Comparison of ENCODE assay signal across 9 cellular contexts in the genomic region with DNA sequence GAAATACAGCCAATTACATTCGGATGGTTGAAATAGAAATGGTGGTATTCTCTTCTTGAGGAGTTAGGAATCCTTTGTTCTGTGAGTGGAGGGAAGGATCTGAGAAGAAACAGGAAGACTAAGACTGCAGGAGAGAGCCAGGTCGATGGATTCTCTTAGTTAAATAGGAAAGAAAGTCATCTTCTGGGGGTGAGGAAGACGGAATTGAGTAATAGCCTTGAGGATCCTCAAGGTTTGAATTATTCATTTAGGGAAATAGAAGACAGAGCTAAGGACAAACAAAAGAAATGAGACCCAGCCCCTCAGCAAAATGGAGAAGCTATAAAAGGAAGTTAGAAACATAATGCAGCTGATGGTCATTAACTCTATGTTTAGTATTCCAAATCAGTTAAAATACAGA. TPM values are rescaled to one million over a fixed set of nuclear protein-coding genes. Genes with fewer than 3 reads are reported as not detected.
DNase-seq lines count a peak whose midpoint lies in the region; ATAC-seq and TF ChIP-seq lines count a peak whose summit lies in the region.
"Had no signal": no experiment of that assay in that cellular context is flagged by ENCODE, and none has a peak within 500 bp of the region (broad histone marks: within the 10 kb centered on the region; RNA-seq: fewer than 3 reads in every experiment).

No MANE protein-coding gene starts in this region.

- TF ChIP-seq POLR2A in Peyer's patch (IDR thresholded peaks at IDR 0.05): no peak

- peak overlapping the region; percentile 67 for H3K4me3 ChIP-seq in H7 (ENCODE audit: insufficient read depth, low read depth, low read length)
- H3K4me3 ChIP-seq in Peyer's patch: peak overlapping the region; percentile 67 to 82 (median 78)
- H3K4me3 ChIP-seq in foreskin fibroblast (ENCODE audit: low read depth in 1 of 2, low read length in 2 of 2): peak overlapping the region; percentile 77 to 99
- peak overlapping the region; percentile 52 to 97 (median 77) for H3K4me3 ChIP-seq in skin epidermis

- H3K27me3 ChIP-seq in H7 (ENCODE audit: control insufficient read depth, insufficient read depth, low read length): no peaks in the 10 kb centered on the region
- H3K27me3 ChIP-seq in Peyer's patch: no peaks in the 10 kb centered on the region

- peaks cover 19% of the 10 kb centered on the region for H3K4me1 Mint-ChIP-seq in stimulated activated memory B cell treated with anti-CD40 and anti-IgM and Interleukin-4, amounts not matched to agents 10 μg/mL and 1 μg/mL and 100 μg/mL, for 72 hours

- peak overlapping the region in 3 of 4 donors; percentile 94 to 98 (median 94) for H3K27ac ChIP-seq in Peyer's patch
- peak overlapping the region in 20 of 21 experiments; percentile 83 to 100 (median 97) for H3K27ac ChIP-seq in skin epidermis

- no peaks in the 10 kb centered on the region for H3K36me3 Mint-ChIP-seq in stimulated activated memory B cell treated with anti-CD40 and anti-IgM and Interleukin-4, amounts not matched to agents 10 μg/mL and 1 μg/mL and 100 μg/mL, for 72 hours

- H3K27me3 Mint-ChIP-seq in stimulated activated memory B cell treated with anti-CD40 and anti-IgM and Interleukin-4, amounts not matched to agents 10 μg/mL and 1 μg/mL and 100 μg/mL, for 72 hours: peaks cover under 1% of the 10 kb centered on the region

- DNase-seq in H7 (peak; percentile 24), Peyer's patch (no peak), foreskin fibroblast (peak in 1 of 2 donors; percentile 49), AG20443 (ENCODE audit: low spot score) (no peak)
- no peak for DNase-seq in activated naive CD4-positive, alpha-beta T cell treated with Interleukin-2 at 50 U/mL for 16 hours
- DNase-seq: stimulated activated CD4-positive, alpha-beta T cell treated with anti-CD3 and anti-CD28 coated beads, Interleukin-4, amount 100 ng/mL, for 4 hours had no signal

- no peak overlapping the region for H3K27ac Mint-ChIP-seq in stimulated activated memory B cell treated with anti-CD40 and anti-IgM and Interleukin-4, amounts not matched to agents 10 μg/mL and 1 μg/mL and 100 μg/mL, for 72 hours

- H3K4me1 ChIP-seq in Peyer's patch: peaks cover 0 to 36% (median 2%) of the 10 kb centered on the region in 4 donors

- H3K36me3 ChIP-seq in H7 (replicated peaks; ENCODE audit: control insufficient read depth, insufficient read depth, low read length) (no peaks in the 10 kb centered on the region), Peyer's patch (no peaks in the 10 kb centered on the region)

- no peak overlapping the region for H3K4me3 Mint-ChIP-seq in stimulated activated memory B cell treated with anti-CD40 and anti-IgM and Interleukin-4, amounts not matched to agents 10 μg/mL and 1 μg/mL and 100 μg/mL, for 72 hours

- H3K9me3 Mint-ChIP-seq in stimulated activated memory B cell treated with anti-CD40 and anti-IgM and Interleukin-4, amounts not matched to agents 10 μg/mL and 1 μg/mL and 100 μg/mL, for 72 hours: no peaks in the 10 kb centered on the region

- TF ChIP-seq CTCF in Peyer's patch (IDR thresholded peaks at IDR 0.05): no peak
- TF ChIP-seq CTCF in foreskin fibroblast (IDR thresholded peaks at IDR 0.05; ENCODE audit: low read depth, low read length): no peak

- no peaks in the 10 kb centered on the region for H3K9me3 ChIP-seq in Peyer's patch

- no peak for ATAC-seq in HG03457 (IDR thresholded peaks at IDR 0.05; ENCODE audit: unreplicated experiment)
- no peak for ATAC-seq in stimulated activated memory B cell treated with anti-CD40 and anti-IgM and Interleukin-4, amounts not matched to agents 10 μg/mL and 1 μg/mL and 100 μg/mL, for 72 hours

RNA-seq across cellular contexts. Expression of gene LAPTM4A, which starts 1.8 kb away (rescaled TPM):
- total RNA-seq in H7 (2014; rRNA removed; shearing (Covaris generic)): 94.1 and 122 TPM in 2 replicates
- total RNA-seq in Peyer's patch: 10 to 100 TPM; 27.3 to 65.0 (median 50.0) TPM

RNA-seq across cellular contexts. Expression of gene MATN3, which starts 37.2 kb away (rescaled TPM):
- 1.8 and 3.6 TPM in 2 replicates for total RNA-seq in H7 (2014; rRNA removed; shearing (Covaris generic))
- under 1 TPM in 1 of 4 donors, not detected in 3; 0.40 TPM for total RNA-seq in Peyer's patch

RNA-seq across cellular contexts. Expression of gene WDR35, which starts 59.7 kb away (rescaled TPM):
- total RNA-seq in H7 (2014; rRNA removed; shearing (Covaris generic)): 12.4 and 15.4 TPM in 2 replicates
- total RNA-seq in Peyer's patch: 1 to 10 TPM; 3.4 to 4.1 (median 3.8) TPM
